ENCODE assay signal across 1 cellular context in the genomic region with DNA sequence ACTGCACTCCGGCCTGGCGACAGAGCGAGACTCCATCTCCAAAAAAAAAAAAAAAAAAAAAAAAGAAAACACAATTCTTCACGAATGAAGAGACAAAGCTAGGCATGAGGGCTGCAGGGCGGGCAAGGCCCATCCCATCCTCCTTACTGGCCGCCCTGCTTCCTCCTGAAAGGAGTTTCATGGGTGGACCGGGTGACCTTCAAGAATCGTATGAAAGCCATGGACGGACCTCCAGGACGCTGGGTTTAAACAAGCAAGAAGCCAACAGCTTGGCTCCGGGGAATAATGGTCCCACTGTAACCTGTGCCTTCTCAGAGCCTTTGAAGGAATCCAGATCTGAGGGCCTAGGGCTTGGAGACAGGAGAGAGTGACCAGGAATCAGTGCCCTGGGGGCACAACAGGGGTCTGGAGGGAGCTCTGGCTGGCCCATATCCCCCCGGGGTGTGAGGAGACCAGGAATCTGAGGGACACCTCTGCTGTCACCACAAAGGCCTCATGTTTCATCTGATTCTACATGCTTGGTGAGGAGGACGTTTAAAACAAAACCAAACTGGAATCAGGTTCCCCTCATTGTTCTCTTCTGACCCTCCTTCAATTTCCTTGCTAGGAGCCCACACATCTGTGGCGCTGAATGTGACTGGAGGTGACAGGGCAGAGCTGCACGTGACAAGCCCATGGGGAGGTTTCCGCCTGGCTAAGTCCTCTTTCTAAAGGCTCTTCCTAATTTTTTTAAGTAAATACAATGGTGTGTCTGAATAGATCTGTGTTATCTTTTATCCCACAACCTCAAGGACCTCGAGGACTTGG.
TF ChIP-seq lines count a peak whose summit lies in the region.

No MANE protein-coding gene starts in this region.

TF ChIP-seq in K562, 482 proteins besides CTCF, POLR2A, EP300 and RAD21 (continued from another document):
- TF ChIP-seq, protein P1, sequence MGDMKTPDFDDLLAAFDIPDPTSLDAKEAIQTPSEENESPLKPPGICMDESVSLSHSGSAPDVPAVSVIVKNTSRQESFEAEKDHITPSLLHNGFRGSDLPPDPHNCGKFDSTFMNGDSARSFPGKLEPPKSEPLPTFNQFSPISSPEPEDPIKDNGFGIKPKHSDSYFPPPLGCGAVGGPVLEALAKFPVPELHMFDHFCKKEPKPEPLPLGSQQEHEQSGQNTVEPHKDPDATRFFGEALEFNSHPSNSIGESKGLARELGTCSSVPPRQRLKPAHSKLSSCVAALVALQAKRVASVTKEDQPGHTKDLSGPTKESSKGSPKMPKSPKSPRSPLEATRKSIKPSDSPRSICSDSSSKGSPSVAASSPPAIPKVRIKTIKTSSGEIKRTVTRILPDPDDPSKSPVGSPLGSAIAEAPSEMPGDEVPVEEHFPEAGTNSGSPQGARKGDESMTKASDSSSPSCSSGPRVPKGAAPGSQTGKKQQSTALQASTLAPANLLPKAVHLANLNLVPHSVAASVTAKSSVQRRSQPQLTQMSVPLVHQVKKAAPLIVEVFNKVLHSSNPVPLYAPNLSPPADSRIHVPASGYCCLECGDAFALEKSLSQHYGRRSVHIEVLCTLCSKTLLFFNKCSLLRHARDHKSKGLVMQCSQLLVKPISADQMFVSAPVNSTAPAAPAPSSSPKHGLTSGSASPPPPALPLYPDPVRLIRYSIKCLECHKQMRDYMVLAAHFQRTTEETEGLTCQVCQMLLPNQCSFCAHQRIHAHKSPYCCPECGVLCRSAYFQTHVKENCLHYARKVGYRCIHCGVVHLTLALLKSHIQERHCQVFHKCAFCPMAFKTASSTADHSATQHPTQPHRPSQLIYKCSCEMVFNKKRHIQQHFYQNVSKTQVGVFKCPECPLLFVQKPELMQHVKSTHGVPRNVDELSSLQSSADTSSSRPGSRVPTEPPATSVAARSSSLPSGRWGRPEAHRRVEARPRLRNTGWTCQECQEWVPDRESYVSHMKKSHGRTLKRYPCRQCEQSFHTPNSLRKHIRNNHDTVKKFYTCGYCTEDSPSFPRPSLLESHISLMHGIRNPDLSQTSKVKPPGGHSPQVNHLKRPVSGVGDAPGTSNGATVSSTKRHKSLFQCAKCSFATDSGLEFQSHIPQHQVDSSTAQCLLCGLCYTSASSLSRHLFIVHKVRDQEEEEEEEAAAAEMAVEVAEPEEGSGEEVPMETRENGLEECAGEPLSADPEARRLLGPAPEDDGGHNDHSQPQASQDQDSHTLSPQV (IDR thresholded peaks at IDR 0.05) = peak; percentile 65
- TF ChIP-seq BHLHE40 (IDR thresholded peaks at IDR 0.05; ENCODE audit: low read length) (peak; percentile 94), NR3C1 (CRISPR knock-in tag; IDR thresholded peaks at IDR 0.05) (no peak), ZNF695 (CRISPR knock-in tag; IDR thresholded peaks at IDR 0.05) (no peak), MYC (IDR thresholded peaks at IDR 0.05; ENCODE audit: low read depth, low read length) (peak; percentile 44; the same call in 1 of the 2 replicates), MYC (CRISPR knock-in tag; IDR thresholded peaks at IDR 0.05; ENCODE audit: borderline replicate concordance, low read depth) (no peak), GABPA (tag; conservative IDR thresholded peaks at IDR 0.05; ENCODE audit: low read depth) (peak; percentile 29; the same call in 1 of the 2 replicates), ELF4 (CRISPR knock-in tag; IDR thresholded peaks at IDR 0.05) (no peak), KLF13 (tag; IDR thresholded peaks at IDR 0.05; ENCODE audit: borderline replicate concordance, low read depth) (no peak), TRIM24 (IDR thresholded peaks at IDR 0.05) (no peak), FOXA3 (CRISPR knock-in tag; conservative IDR thresholded peaks at IDR 0.05 in 1 of 2, IDR thresholded peaks at IDR 0.05 in 1 of 2) (0 out of 4 replicates have a peak, but pooled peaks of 1 of the 2 experiments have one; percentile 37), ZFX (CRISPR knock-in tag; IDR thresholded peaks at IDR 0.05) (0 out of 2 replicates have a peak, but pooled peaks have one; percentile 24)
- TF ChIP-seq, protein P2, sequence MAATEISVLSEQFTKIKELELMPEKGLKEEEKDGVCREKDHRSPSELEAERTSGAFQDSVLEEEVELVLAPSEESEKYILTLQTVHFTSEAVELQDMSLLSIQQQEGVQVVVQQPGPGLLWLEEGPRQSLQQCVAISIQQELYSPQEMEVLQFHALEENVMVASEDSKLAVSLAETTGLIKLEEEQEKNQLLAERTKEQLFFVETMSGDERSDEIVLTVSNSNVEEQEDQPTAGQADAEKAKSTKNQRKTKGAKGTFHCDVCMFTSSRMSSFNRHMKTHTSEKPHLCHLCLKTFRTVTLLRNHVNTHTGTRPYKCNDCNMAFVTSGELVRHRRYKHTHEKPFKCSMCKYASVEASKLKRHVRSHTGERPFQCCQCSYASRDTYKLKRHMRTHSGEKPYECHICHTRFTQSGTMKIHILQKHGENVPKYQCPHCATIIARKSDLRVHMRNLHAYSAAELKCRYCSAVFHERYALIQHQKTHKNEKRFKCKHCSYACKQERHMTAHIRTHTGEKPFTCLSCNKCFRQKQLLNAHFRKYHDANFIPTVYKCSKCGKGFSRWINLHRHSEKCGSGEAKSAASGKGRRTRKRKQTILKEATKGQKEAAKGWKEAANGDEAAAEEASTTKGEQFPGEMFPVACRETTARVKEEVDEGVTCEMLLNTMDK (IDR thresholded peaks at IDR 0.05; ENCODE audit: borderline replicate concordance, insufficient read depth, low read depth, low read length, poor library complexity, severe bottlenecking) = no peak
- TF ChIP-seq, protein P3, sequence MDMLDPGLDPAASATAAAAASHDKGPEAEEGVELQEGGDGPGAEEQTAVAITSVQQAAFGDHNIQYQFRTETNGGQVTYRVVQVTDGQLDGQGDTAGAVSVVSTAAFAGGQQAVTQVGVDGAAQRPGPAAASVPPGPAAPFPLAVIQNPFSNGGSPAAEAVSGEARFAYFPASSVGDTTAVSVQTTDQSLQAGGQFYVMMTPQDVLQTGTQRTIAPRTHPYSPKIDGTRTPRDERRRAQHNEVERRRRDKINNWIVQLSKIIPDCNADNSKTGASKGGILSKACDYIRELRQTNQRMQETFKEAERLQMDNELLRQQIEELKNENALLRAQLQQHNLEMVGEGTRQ (CRISPR knock-in tag; IDR thresholded peaks at IDR 0.05) = peak; percentile 67
- TF ChIP-seq, protein P4, sequence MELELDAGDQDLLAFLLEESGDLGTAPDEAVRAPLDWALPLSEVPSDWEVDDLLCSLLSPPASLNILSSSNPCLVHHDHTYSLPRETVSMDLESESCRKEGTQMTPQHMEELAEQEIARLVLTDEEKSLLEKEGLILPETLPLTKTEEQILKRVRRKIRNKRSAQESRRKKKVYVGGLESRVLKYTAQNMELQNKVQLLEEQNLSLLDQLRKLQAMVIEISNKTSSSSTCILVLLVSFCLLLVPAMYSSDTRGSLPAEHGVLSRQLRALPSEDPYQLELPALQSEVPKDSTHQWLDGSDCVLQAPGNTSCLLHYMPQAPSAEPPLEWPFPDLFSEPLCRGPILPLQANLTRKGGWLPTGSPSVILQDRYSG (tag; conservative IDR thresholded peaks at IDR 0.05; ENCODE audit: low read depth) = 0 out of 2 replicates have a peak, but pooled peaks have one; percentile 50
